8 cellular contexts compared by ENCODE assay signal in the genomic region with DNA sequence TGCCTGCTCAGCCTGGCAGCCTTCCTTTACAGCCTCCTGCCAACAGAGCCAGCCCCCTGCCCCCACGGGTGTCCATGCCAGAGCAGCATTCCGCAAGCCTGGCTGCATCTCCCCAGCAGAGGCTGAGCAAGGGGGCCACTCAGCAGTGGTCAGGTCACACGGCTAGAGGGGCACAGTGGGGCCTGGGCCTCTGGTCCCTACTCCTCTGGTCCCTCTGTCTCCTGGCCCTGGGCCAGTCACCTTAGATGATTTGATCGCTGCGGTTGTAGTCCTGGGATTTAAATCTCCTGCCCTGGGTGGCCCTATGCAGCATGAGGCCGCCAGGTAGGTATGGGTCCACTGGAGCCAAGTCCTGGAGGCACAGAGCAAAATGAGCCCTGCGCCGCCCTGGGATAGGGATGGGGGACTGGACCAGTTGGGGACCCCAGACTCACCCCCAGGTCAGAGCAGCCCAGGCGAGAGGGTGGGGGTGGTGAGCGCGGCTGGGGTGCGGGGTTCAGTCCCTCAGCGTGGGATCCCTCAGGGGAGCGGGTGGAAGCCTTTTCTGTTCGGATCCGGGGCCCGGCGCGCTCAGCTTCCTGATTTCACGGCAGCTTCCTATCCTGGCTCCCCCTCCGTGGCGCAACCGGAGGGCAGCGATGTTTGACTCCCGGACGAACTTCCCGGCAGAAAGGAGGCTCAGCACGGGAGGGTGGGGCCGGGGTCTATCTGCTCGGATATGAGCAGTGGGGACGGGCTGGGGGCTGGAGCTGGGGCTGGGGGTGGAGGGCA. TPM values are rescaled to one million over a fixed set of nuclear protein-coding genes. Genes with fewer than 3 reads are reported as not detected.
A peak's percentile ranks its signal among the peaks of the same experiment; 100 is the strongest.
DNase-seq lines count a peak whose midpoint lies in the region; ATAC-seq and TF ChIP-seq lines count a peak whose summit lies in the region.

ZBTB47 (plus strand) TSS at position 138 of the 771 bp plus-strand sequence. CDS start 4,659 bp downstream, outside the sequence.

- POLR2A ChIA-PET in IMR-90 (lab: Charles Lee; ENCODE audit: unreplicated experiment): interaction anchor here (0.6 kb wide), 1 partner anchor 64 kb away, joined by 3 read pairs; no protein-coding TSS in a partner anchor
- POLR2A ChIA-PET in activated naive CD8-positive, alpha-beta T cell treated with anti-CD3 and anti-CD28 coated beads, Interleukin-2, amount 10 ng/mL, durations not matched to agents 7 days and 5 days (lab: Charles Lee): interaction anchor here (0.7 to 2.1 kb wide), 3 partner anchors 63 to 72 kb away, joined by 3 to 7 read pairs (median 5); partner anchors contain the start of genes SEC22C and SS18L2

- H2BK15ac ChIP-seq in IMR-90 (ENCODE audit: low read depth, low read length): peak within 1 kb of the TSS; percentile 79; the same call in 2 of the 3 replicates

- peak within 1 kb of the TSS; percentile 65 for H3K18ac ChIP-seq in IMR-90 (ENCODE audit: low read depth, low read length)

- H3K14ac ChIP-seq in IMR-90 (replicated peaks; ENCODE audit: low read depth, low read length): peak within 1 kb of the TSS; percentile 84

- no peak for TF ChIP-seq CTCF in DOHH2 (IDR thresholded peaks at IDR 0.05; ENCODE audit: low read depth, low read length, poor library complexity, severe bottlenecking)
- no peak for TF ChIP-seq CTCF in IMR-90 (conservative IDR thresholded peaks at IDR 0.05; ENCODE audit: low read depth, low read length)

- peak within 1 kb of the TSS; percentile 88 for H4K91ac ChIP-seq in IMR-90 (ENCODE audit: insufficient read depth, low read depth, low read length)

- H3K27ac ChIP-seq in DOHH2 (ENCODE audit: low read depth, low read length): no peak within 1 kb of the TSS
- peak within 1 kb of the TSS; percentile 87 for H3K27ac ChIP-seq in IMR-90 (ENCODE audit: insufficient read depth, low read length)

- H3K23ac ChIP-seq in IMR-90 (ENCODE audit: low read depth, low read length): peak within 1 kb of the TSS; percentile 81

- peaks cover 23% of the 10 kb centered on the region for H3K4me1 Mint-ChIP-seq in activated naive CD8-positive, alpha-beta T cell treated with anti-CD3 and anti-CD28 coated beads, Interleukin-2, amount 10 ng/mL, durations not matched to agents 7 days and 5 days

- CTCF ChIA-PET in IMR-90 (lab: Yijun Ruan, JAX): interaction anchor here (0.6 to 2.5 kb wide), 3 partner anchors 12 to 90 kb away, joined by 3 to 5 read pairs (median 4); no protein-coding TSS in a partner anchor

- DNase-seq in IMR-90: no peak
- peak; percentile 47 for DNase-seq in activated naive CD8-positive, alpha-beta T cell treated with anti-CD3 and anti-CD28 coated beads, Interleukin-2, amount 10 ng/mL, durations not matched to agents 7 days and 5 days
- peak; percentile 87 for DNase-seq in Right ventricle myocardium superior
- DNase-seq in nucleus accumbens (lab: John Stamatoyannopoulos, UW): peak in 31 of 56 donors; percentile 46 to 76 (median 65)
- no peak for DNase-seq in DMS79 treated with DMSO at 0.1 percent for 48 hours (lab: John Stamatoyannopoulos, UW)
- DNase-seq in NCI-H1092 treated with DMSO at 0.1 percent for 48 hours (lab: John Stamatoyannopoulos, UW): no peak

- 4% methylated on average over 8 of the region's 31 CpGs; no CpG with 5 or more reads in 1 of the 2 experiments for WGBS in IMR-90 (ENCODE audit: extremely low coverage in 2 of 2, insufficient read length in 1 of 2), 2 experiments

- H2AFZ ChIP-seq in IMR-90 (replicated peaks; ENCODE audit: low read length, poor library complexity): peak within 1 kb of the TSS; percentile 92

- peak within 1 kb of the TSS; percentile 80 for H3K27ac Mint-ChIP-seq in activated naive CD8-positive, alpha-beta T cell treated with anti-CD3 and anti-CD28 coated beads, Interleukin-2, amount 10 ng/mL, durations not matched to agents 7 days and 5 days

- H2AK5ac ChIP-seq in IMR-90 (ENCODE audit: low read depth, low read length): peak within 1 kb of the TSS; percentile 88

- peak within 1 kb of the TSS; percentile 78 for H2BK120ac ChIP-seq in IMR-90 (ENCODE audit: low read depth, low read length)

- peak within 1 kb of the TSS; percentile 32 for H2BK20ac ChIP-seq in IMR-90 (ENCODE audit: low read depth, low read length)

- no peaks in the 10 kb centered on the region for H3K9me3 ChIP-seq in DOHH2 (ENCODE audit: control insufficient read depth, insufficient read depth, low read length)
- no peaks in the 10 kb centered on the region for H3K9me3 ChIP-seq in IMR-90 (ENCODE audit: control insufficient read depth, insufficient read depth, low read length)

- in situ Hi-C loops in IMR-90 (cut with MboI; ENCODE audit: low sequenced_read_pairs): no loop called here

- H3K27me3 Mint-ChIP-seq in activated naive CD8-positive, alpha-beta T cell treated with anti-CD3 and anti-CD28 coated beads, Interleukin-2, amount 10 ng/mL, durations not matched to agents 7 days and 5 days: peaks cover 4% of the 10 kb centered on the region

- H3K9me1 ChIP-seq in IMR-90 (ENCODE audit: insufficient read depth, low read length): peaks cover 45% of the 10 kb centered on the region

- H3K79me2 ChIP-seq in DOHH2 (ENCODE audit: control insufficient read depth, low read length): no peaks in the 10 kb centered on the region

- peak within 1 kb of the TSS; percentile 85 for H3K4me3 Mint-ChIP-seq in activated naive CD8-positive, alpha-beta T cell treated with anti-CD3 and anti-CD28 coated beads, Interleukin-2, amount 10 ng/mL, durations not matched to agents 7 days and 5 days

- peak within 1 kb of the TSS; percentile 29; the same call in 1 of the 2 replicates for H3K56ac ChIP-seq in IMR-90 (ENCODE audit: extremely low read depth, insufficient read depth, low read length)

- peak within 1 kb of the TSS; percentile 28; the same call in 1 of the 2 replicates for H3K4me3 ChIP-seq in DOHH2 (ENCODE audit: low read length)
- peak within 1 kb of the TSS; percentile 70 for H3K4me3 ChIP-seq in IMR-90 (ENCODE audit: insufficient read depth, low read depth, low read length)

- H3K9me3 Mint-ChIP-seq in activated naive CD8-positive, alpha-beta T cell treated with anti-CD3 and anti-CD28 coated beads, Interleukin-2, amount 10 ng/mL, durations not matched to agents 7 days and 5 days: no peaks in the 10 kb centered on the region

- peak within 1 kb of the TSS; percentile 72 for H4K5ac ChIP-seq in IMR-90 (ENCODE audit: low read depth, low read length)

- H3K36me3 Mint-ChIP-seq in activated naive CD8-positive, alpha-beta T cell treated with anti-CD3 and anti-CD28 coated beads, Interleukin-2, amount 10 ng/mL, durations not matched to agents 7 days and 5 days: peaks cover 6% of the 10 kb centered on the region

- H3K36me3 ChIP-seq in DOHH2 (ENCODE audit: control insufficient read depth, low read length): peaks cover 5% of the 10 kb centered on the region
- peaks cover 10% of the 10 kb centered on the region for H3K36me3 ChIP-seq in IMR-90 (ENCODE audit: control insufficient read depth, insufficient read depth, low read length)

- dilution Hi-C loops in IMR-90 (cut with HindIII; ENCODE audit: low sequenced_read_pairs, unreplicated experiment): no loop called here

- no peaks in the 10 kb centered on the region for H3K9me2 ChIP-seq in DOHH2 (replicated peaks; ENCODE audit: control insufficient read depth, low read length)

- peak within 1 kb of the TSS; percentile 90 for H3K9ac ChIP-seq in IMR-90 (ENCODE audit: low read depth, low read length)

- ATAC-seq in IMR-90 (ENCODE audit: low read depth): peak; percentile 7
- ATAC-seq in activated naive CD8-positive, alpha-beta T cell treated with anti-CD3 and anti-CD28 coated beads, Interleukin-2, amount 10 ng/mL, durations not matched to agents 7 days and 5 days (ENCODE audit: low read depth): no peak
- ATAC-seq in Right ventricle myocardium superior (ENCODE audit: poor library complexity): peak; percentile 57
- ATAC-seq in HG02798 (IDR thresholded peaks at IDR 0.05; ENCODE audit: poor library complexity, unreplicated experiment): no peak

- H4K8ac ChIP-seq in IMR-90 (ENCODE audit: low read depth in 2 of 2, low read length in 2 of 2): peak within 1 kb of the TSS; percentile 52 to 92

- TF ChIP-seq RAD21 in IMR-90 (IDR thresholded peaks at IDR 0.05; ENCODE audit: low read length): no peak

- no peak for TF ChIP-seq POLR2A in IMR-90 (IDR thresholded peaks at IDR 0.05; ENCODE audit: low read depth, low read length)

- no peaks in the 10 kb centered on the region for H4K20me1 ChIP-seq in DOHH2 (ENCODE audit: control insufficient read depth, insufficient read depth, low read depth, low read length)
- H4K20me1 ChIP-seq in IMR-90 (ENCODE audit: insufficient read depth, low read length): peaks cover 32% of the 10 kb centered on the region

- peak within 1 kb of the TSS; percentile 81 for H2BK5ac ChIP-seq in IMR-90 (ENCODE audit: low read depth, low read length, poor library complexity, severe bottlenecking)

- H3K4me1 ChIP-seq in DOHH2 (ENCODE audit: control insufficient read depth, low read length) (peaks cover 13% of the 10 kb centered on the region), IMR-90 (ENCODE audit: control insufficient read depth, insufficient read depth, low read length) (peaks cover 35% of the 10 kb centered on the region)

- intact Hi-C loops in IMR-90 (cut with micrococcal nuclease): loop anchor here (2.0 to 5.0 kb wide), 2 partner anchors 51 to 91 kb away; partner anchors contain the start of gene NKTR
- intact Hi-C loops in Right ventricle myocardium superior (cut with DNase I): loop anchor here (5.0 kb wide), 2 partner anchors 51 to 89 kb away; partner anchors contain the start of gene NKTR

- BruUV-seq in IMR-90 (replicated peaks; lab: Mats Ljungman, UMichigan): no TSS peak

- H2AK9ac ChIP-seq in IMR-90 (replicated peaks; ENCODE audit: low read depth, low read length, poor library complexity): peak within 1 kb of the TSS; percentile 99

- H3K79me1 ChIP-seq in IMR-90 (ENCODE audit: low read depth in 1 of 2, low read length in 2 of 2): peaks cover 31 to 78% of the 10 kb centered on the region in 2 experiments

- peaks cover under 1% of the 10 kb centered on the region; the same call in 1 of the 2 replicates for H3F3A ChIP-seq in DOHH2 (ENCODE audit: control insufficient read depth, insufficient read depth)

- peaks cover 15% of the 10 kb centered on the region for H3K27me3 ChIP-seq in DOHH2 (ENCODE audit: control insufficient read depth, low read length)
- H3K27me3 ChIP-seq in IMR-90 (ENCODE audit: control insufficient read depth, insufficient read depth, low read length): no peaks in the 10 kb centered on the region

- H3K4me2 ChIP-seq in DOHH2 (ENCODE audit: low read length) (peak within 1 kb of the TSS; percentile 46), IMR-90 (ENCODE audit: low read depth, low read length) (peak within 1 kb of the TSS; percentile 95)

- peak within 1 kb of the TSS; percentile 88 for H3K4ac ChIP-seq in IMR-90 (ENCODE audit: low read depth, low read length)

TF ChIP-seq in IMR-90, 13 proteins besides CTCF, POLR2A, EP300 and RAD21 (continues in another document):
- no peak for TF ChIP-seq MXI1 (IDR thresholded peaks at IDR 0.05; ENCODE audit: borderline replicate concordance, low read depth, low read length)

RNA-seq across cellular contexts. Expression of gene ZBTB47, which starts in this region (rescaled TPM):
- 9.7 and 10.9 TPM in 2 replicates for total RNA-seq in IMR-90 (2012; rRNA removed)
- polyA plus RNA-seq in IMR-90 (2012; rRNA removed): 16.8 and 17.3 TPM in 2 replicates
- 7.1 and 19.6 TPM in 2 replicates for polyA plus RNA-seq in IMR-90 (2012; cell fraction: cytosol; rRNA removed)
- 23.6 and 53.1 TPM in 2 replicates for polyA plus RNA-seq in IMR-90 (2012; cell fraction: nucleus; rRNA removed; ENCODE audit: low replicate concordance)
- total RNA-seq in activated naive CD8-positive, alpha-beta T cell treated with anti-CD3 and anti-CD28 coated beads, Interleukin-2, amount 10 ng/mL, durations not matched to agents 7 days and 5 days: 1 to 10 TPM; 1.1 to 1.3 TPM
- 82.3 TPM for total RNA-seq in Right ventricle myocardium superior

Comparison
In these comparisons a context has a peak if more than half of its experiments do, and no peak if none do; other contexts are left out.
1. ATAC-seq: peak in IMR-90 (single experiment) and Right ventricle myocardium superior (single experiment); none in activated naive CD8-positive, alpha-beta T cell treated with anti-CD3 and anti-CD28 coated beads, Interleukin-2, amount 10 ng/mL, durations not matched to agents 7 days and 5 days (single experiment) and HG02798 (single experiment).
2. DNase-seq: peak in activated naive CD8-positive, alpha-beta T cell treated with anti-CD3 and anti-CD28 coated beads, Interleukin-2, amount 10 ng/mL, durations not matched to agents 7 days and 5 days (single experiment), Right ventricle myocardium superior (single experiment) and nucleus accumbens (31 of 56); none in IMR-90 (single experiment), DMS79 treated with DMSO at 0.1 percent for 48 hours (single experiment) and NCI-H1092 treated with DMSO at 0.1 percent for 48 hours (single experiment).